17 cellular contexts compared by ENCODE assay signal in genomic region chr6:119493980-119494379, GRCh38.
DNase-seq lines count a peak whose midpoint lies in the region; TF ChIP-seq lines count a peak whose summit lies in the region.
"Had no signal": no experiment of that assay in that cellular context is flagged by ENCODE, and none has a peak within 500 bp of the region (broad histone marks: within the 10 kb centered on the region; RNA-seq: fewer than 3 reads in every experiment).

No MANE protein-coding gene starts in this region.

- H3K27ac Mint-ChIP-seq in activated CD4-positive, alpha-beta memory T cell treated with anti-CD3 and anti-CD28 coated beads for 36 hours: no peak overlapping the region
- H3K27ac Mint-ChIP-seq: activated naive CD4-positive, alpha-beta T cell treated with anti-CD3 and anti-CD28 coated beads, Interleukin-2, amount 50 U/mL, for 24 hours; natural killer cell had no signal

- H3K79me2 ChIP-seq in PC-9 (ENCODE audit: low read depth): no peaks in the 10 kb centered on the region

- H3K36me3 Mint-ChIP-seq in activated CD4-positive, alpha-beta memory T cell treated with anti-CD3 and anti-CD28 coated beads for 36 hours: no peaks in the 10 kb centered on the region
- H3K36me3 Mint-ChIP-seq: CD4-positive, CD25-positive, alpha-beta regulatory T cell; natural killer cell had no signal

- H3K4me3 Mint-ChIP-seq in activated CD4-positive, alpha-beta memory T cell treated with anti-CD3 and anti-CD28 coated beads for 36 hours: no peak overlapping the region
- H3K4me3 Mint-ChIP-seq: activated naive CD4-positive, alpha-beta T cell treated with anti-CD3 and anti-CD28 coated beads, Interleukin-2, amount 50 U/mL, for 24 hours; CD4-positive, CD25-positive, alpha-beta regulatory T cell; natural killer cell had no signal

- POLR2A ChIA-PET in activated CD4-positive, alpha-beta memory T cell treated with anti-CD3 and anti-CD28 coated beads for 36 hours (lab: Charles Lee): no interaction called here
- POLR2A ChIA-PET in PC-9 (lab: Charles Lee; ENCODE audit: unreplicated experiment): interaction anchor here (0.6 kb wide), 1 partner anchor 233 kb away, joined by 7 read pairs; no protein-coding TSS in a partner anchor

- H3F3A ChIP-seq in PC-9 (ENCODE audit: insufficient read depth, low read depth): peaks cover 4% of the 10 kb centered on the region; the same call in 1 of the 2 replicates

- H3K9me3 Mint-ChIP-seq in activated CD4-positive, alpha-beta memory T cell treated with anti-CD3 and anti-CD28 coated beads for 36 hours: peaks cover 11% of the 10 kb centered on the region
- H3K9me3 Mint-ChIP-seq: natural killer cell had no signal

- H3K9me2 ChIP-seq in PC-9 (ENCODE audit: insufficient read depth): no peaks in the 10 kb centered on the region

- H3K27ac ChIP-seq in epithelial cell of prostate: no peak overlapping the region
- H3K27ac ChIP-seq in prostate gland: no peak overlapping the region
- H3K27ac ChIP-seq in PC-9: no peak overlapping the region
- H3K27ac ChIP-seq: brain microvascular endothelial cell had no signal

- H3K4me2 ChIP-seq in PC-9: no peak overlapping the region

- intact Hi-C loops in prostate gland (cut with DNase I) (no loop called here), PC-9 (cut with micrococcal nuclease; ENCODE audit: unreplicated experiment) (no loop called here)
- intact Hi-C loops in activated CD4-positive, alpha-beta memory T cell treated with anti-CD3 and anti-CD28 coated beads for 36 hours (cut with micrococcal nuclease): no loop called here

- TF ChIP-seq POLR2A in prostate gland (IDR thresholded peaks at IDR 0.05): no peak

- H4K20me1 ChIP-seq in PC-9 (ENCODE audit: insufficient read depth): no peaks in the 10 kb centered on the region

- no peaks in the 10 kb centered on the region for H3K4me1 Mint-ChIP-seq in activated CD4-positive, alpha-beta memory T cell treated with anti-CD3 and anti-CD28 coated beads for 36 hours (ENCODE audit: low read depth)

- no peaks in the 10 kb centered on the region for H3K27me3 Mint-ChIP-seq in activated CD4-positive, alpha-beta memory T cell treated with anti-CD3 and anti-CD28 coated beads for 36 hours

- WGBS in prostate gland: 11% methylated on average over 1 of the region's 1 CpG

- H3K9me3 ChIP-seq in prostate gland (no peaks in the 10 kb centered on the region), PC-9 (ENCODE audit: insufficient read depth, low read depth) (no peaks in the 10 kb centered on the region)

- no peak overlapping the region for H3K4me3 ChIP-seq in prostate gland
- no peak overlapping the region for H3K4me3 ChIP-seq in PC-9
- H3K4me3 ChIP-seq: GM12878 had no signal

- DNase-seq in NCI-H2029 (lab: John Stamatoyannopoulos, UW) (peak; percentile 84), NCI-H774 (lab: John Stamatoyannopoulos, UW) (peak; percentile 83), epithelial cell of prostate (ENCODE audit: low read depth, low spot score) (peak; percentile 36), prostate gland (ENCODE audit: low spot score) (peak; percentile 36), AG08395 (ENCODE audit: low spot score) (no peak), PC-9 (no peak)
- no peak for DNase-seq in activated CD4-positive, alpha-beta memory T cell treated with anti-CD3 and anti-CD28 coated beads for 36 hours
- DNase-seq: activated CD4-positive, alpha-beta T cell treated with anti-CD3 and anti-CD28 coated beads for 1 hour; brain microvascular endothelial cell; CD4-positive, CD25-positive, alpha-beta regulatory T cell; HCEC 1CT; natural killer cell; NCI-H2107; substantia nigra; T-helper 2 cell had no signal

- no peaks in the 10 kb centered on the region for H3K4me1 ChIP-seq in prostate gland (replicated peaks)
- H3K4me1 ChIP-seq in PC-9 (replicated peaks; ENCODE audit: insufficient read depth): peaks cover 7% of the 10 kb centered on the region; the same call in 1 of the 2 replicates

- no peak overlapping the region for H2AFZ ChIP-seq in PC-9

- TF ChIP-seq CTCF in prostate gland (IDR thresholded peaks at IDR 0.05) (no peak), PC-9 (conservative IDR thresholded peaks at IDR 0.05) (no peak)

- H3K36me3 ChIP-seq in prostate gland (no peaks in the 10 kb centered on the region), PC-9 (ENCODE audit: low read depth) (no peaks in the 10 kb centered on the region)
- H3K36me3 ChIP-seq: brain microvascular endothelial cell had no signal

- H3K27me3 ChIP-seq in prostate gland (replicated peaks; ENCODE audit: insufficient read depth) (no peaks in the 10 kb centered on the region), PC-9 (ENCODE audit: insufficient read depth, low read depth) (no peaks in the 10 kb centered on the region)
- H3K27me3 ChIP-seq: brain microvascular endothelial cell had no signal

- BruUV-seq in PC-9 (replicated peaks; lab: Mats Ljungman, UMichigan): no TSS peak

- CTCF ChIA-PET in activated CD4-positive, alpha-beta memory T cell treated with anti-CD3 and anti-CD28 coated beads for 36 hours (lab: Charles Lee): no interaction called here
- CTCF ChIA-PET in PC-9 (lab: Charles Lee): no interaction called here

Comparison
In these comparisons a context has a peak if more than half of its experiments do, and no peak if none do; other contexts are left out.
1. DNase-seq: peak in NCI-H2029 (single experiment), NCI-H774 (single experiment), epithelial cell of prostate (single experiment) and prostate gland (single experiment); none in AG08395 (single experiment), activated CD4-positive, alpha-beta memory T cell treated with anti-CD3 and anti-CD28 coated beads for 36 hours (single experiment) and PC-9 (0 of 2).